In genomic region chr16:58684001-58684353, GRCh38 we compare ENCODE assay signal across 8 cellular contexts. TPM values are rescaled to one million over a fixed set of nuclear protein-coding genes. Genes with fewer than 3 reads are reported as not detected.
DNase-seq lines count a peak whose midpoint lies in the region; ATAC-seq lines count a peak whose summit lies in the region.

No MANE protein-coding gene starts in this region.

- POLR2A ChIA-PET in activated CD4-positive, alpha-beta memory T cell treated with anti-CD3 and anti-CD28 coated beads for 36 hours (lab: Charles Lee) = interaction anchor here (0.6 to 1.3 kb wide), 5 partner anchors 10 to 291 kb away, joined by 3 to 5 read pairs (median 3); partner anchors contain the start of gene GINS3

- H3K36me3 ChIP-seq in HAP-1 (replicated peaks) (no peaks in the 10 kb centered on the region), rectal smooth muscle tissue (ENCODE audit: control insufficient read depth, insufficient read depth, low read length) (peaks cover 5% of the 10 kb centered on the region)

- no peaks in the 10 kb centered on the region for H3K9me3 ChIP-seq in HAP-1

- no peak overlapping the region for H3K27ac ChIP-seq in rectal smooth muscle tissue (ENCODE audit: low read depth, low read length)

- H3K27ac Mint-ChIP-seq in activated CD4-positive, alpha-beta memory T cell treated with anti-CD3 and anti-CD28 coated beads for 36 hours = no peak overlapping the region

- H3K36me3 Mint-ChIP-seq in activated CD4-positive, alpha-beta memory T cell treated with anti-CD3 and anti-CD28 coated beads for 36 hours = peaks cover 3% of the 10 kb centered on the region

- peak overlapping the region; percentile 94 for H3K9ac ChIP-seq in rectal smooth muscle tissue (ENCODE audit: low read length)

- H3K27me3 Mint-ChIP-seq in activated CD4-positive, alpha-beta memory T cell treated with anti-CD3 and anti-CD28 coated beads for 36 hours = no peaks in the 10 kb centered on the region

- peak overlapping the region; percentile 91 for H3K4me3 Mint-ChIP-seq in activated CD4-positive, alpha-beta memory T cell treated with anti-CD3 and anti-CD28 coated beads for 36 hours

- peak; percentile 78 for ATAC-seq in Right ventricle myocardium superior (ENCODE audit: poor library complexity)

- intact Hi-C loops in activated CD4-positive, alpha-beta memory T cell treated with anti-CD3 and anti-CD28 coated beads for 36 hours (cut with micrococcal nuclease) = loop anchor here (1.0 kb wide), 3 partner anchors 48 to 72 kb away; no protein-coding TSS in a partner anchor
- intact Hi-C loops in Right ventricle myocardium superior (cut with DNase I) = no loop called here

- H3K4me1 ChIP-seq in HAP-1 = peaks cover 6% of the 10 kb centered on the region
- peaks cover 13% of the 10 kb centered on the region for H3K4me1 ChIP-seq in rectal smooth muscle tissue (ENCODE audit: control insufficient read depth, insufficient read depth, low read length)

- peaks cover 15% of the 10 kb centered on the region for H3K4me1 Mint-ChIP-seq in activated CD4-positive, alpha-beta memory T cell treated with anti-CD3 and anti-CD28 coated beads for 36 hours (ENCODE audit: low read depth)

- H3K4me3 ChIP-seq in HAP-1 = peak overlapping the region; percentile 73
- peak overlapping the region; percentile 95 for H3K4me3 ChIP-seq in rectal smooth muscle tissue (ENCODE audit: low read length)

- H3K27me3 ChIP-seq in HAP-1 (ENCODE audit: low read depth) = no peaks in the 10 kb centered on the region
- H3K27me3 ChIP-seq in rectal smooth muscle tissue (ENCODE audit: control insufficient read depth, insufficient read depth, low read length) = no peaks in the 10 kb centered on the region

- CTCF ChIA-PET in activated CD4-positive, alpha-beta memory T cell treated with anti-CD3 and anti-CD28 coated beads for 36 hours (lab: Charles Lee) = interaction anchor here (1.0 to 1.8 kb wide), 3 partner anchors 49 to 170 kb away, joined by 4 to 22 read pairs (median 7); no protein-coding TSS in a partner anchor

- DNase-seq in AG08395 (ENCODE audit: low spot score) (peak; percentile 32), HAP-1 (ENCODE audit: low spot score in 2 of 2) (no peak), Right ventricle myocardium superior (no peak), NCI-H345 treated with DMSO at 0.1 percent for 48 hours (lab: John Stamatoyannopoulos, UW; ENCODE audit: unreplicated experiment) (no peak), NCI-H526 (lab: John Stamatoyannopoulos, UW) (no peak), GM19238 (ENCODE audit: insufficient read length, low spot score) (no peak)
- no peak for DNase-seq in activated CD4-positive, alpha-beta memory T cell treated with anti-CD3 and anti-CD28 coated beads for 36 hours

- in situ Hi-C loops in HAP-1 (cut with MboI; ENCODE audit: low sequenced_read_pairs) = no loop called here

- H3K9me3 Mint-ChIP-seq in activated CD4-positive, alpha-beta memory T cell treated with anti-CD3 and anti-CD28 coated beads for 36 hours = no peaks in the 10 kb centered on the region

RNA-seq across cellular contexts. Expression of gene SLC38A7, which starts 0.6 kb away (rescaled TPM):
- 1 to 10 TPM; 5.0 to 5.4 TPM for total RNA-seq in activated CD4-positive, alpha-beta memory T cell treated with anti-CD3 and anti-CD28 coated beads for 36 hours
- total RNA-seq in Right ventricle myocardium superior = 35.3 TPM

RNA-seq across cellular contexts. Expression of gene GOT2, which starts 50.1 kb away (rescaled TPM):
- total RNA-seq in activated CD4-positive, alpha-beta memory T cell treated with anti-CD3 and anti-CD28 coated beads for 36 hours = 100 to 1,000 TPM; 125 to 127 TPM
- 533 TPM for total RNA-seq in Right ventricle myocardium superior

RNA-seq across cellular contexts. Expression of gene CNOT1, which starts 54.4 kb away (rescaled TPM):
- total RNA-seq in activated CD4-positive, alpha-beta memory T cell treated with anti-CD3 and anti-CD28 coated beads for 36 hours = 100 to 1,000 TPM; 230 to 242 TPM
- total RNA-seq in Right ventricle myocardium superior = 68.3 TPM
